In genomic region chr12:123712780-123713319, GRCh38 we compare ENCODE assay signal across 8 cellular contexts. TPM values are rescaled to one million over a fixed set of nuclear protein-coding genes. Genes with fewer than 3 reads are reported as not detected.
DNase-seq lines count a peak whose midpoint lies in the region; ATAC-seq and TF ChIP-seq lines count a peak whose summit lies in the region.

No MANE protein-coding gene starts in this region.

- no peak for TF ChIP-seq CTCF in HCT116 (IDR thresholded peaks at IDR 0.05 in 2 of 3, conservative IDR thresholded peaks at IDR 0.05 in 1 of 3; ENCODE audit: borderline replicate concordance in 1 of 3, insufficient read depth in 1 of 3, low read depth in 2 of 3, low read length in 2 of 3)
- TF ChIP-seq CTCF in esophagus squamous epithelium (IDR thresholded peaks at IDR 0.05) = no peak
- TF ChIP-seq CTCF in prostate gland (IDR thresholded peaks at IDR 0.05) = no peak

- H3K27ac ChIP-seq in HCT116 (ENCODE audit: low read depth, low read length) = peak overlapping the region; percentile 72
- H3K27ac ChIP-seq in esophagus squamous epithelium = peak overlapping the region; percentile 61 to 88 (median 79)
- H3K27ac ChIP-seq in prostate gland = peak overlapping the region in 1 of 2 donors; percentile 69

- H3K9me2 ChIP-seq in HCT116 (ENCODE audit: insufficient read depth) = no peaks in the 10 kb centered on the region

- H3K4me3 ChIP-seq in HCT116 (replicated peaks in 1 of 2; ENCODE audit: low read depth in 1 of 2, low read length in 2 of 2) = peak overlapping the region; percentile 88 to 89
- H3K4me3 ChIP-seq in esophagus squamous epithelium = peak overlapping the region; percentile 78 to 100 (median 89)
- H3K4me3 ChIP-seq in prostate gland = peak overlapping the region; percentile 98 to 99

- TF ChIP-seq POLR2A in HCT116 (IDR thresholded peaks at IDR 0.05; ENCODE audit: borderline replicate concordance, extremely low read depth, insufficient read depth, insufficient read length) = no peak
- TF ChIP-seq POLR2A in esophagus squamous epithelium (IDR thresholded peaks at IDR 0.05) = no peak
- no peak for TF ChIP-seq POLR2A in prostate gland (IDR thresholded peaks at IDR 0.05)

- no peak for TF ChIP-seq RAD21 in HCT116 (IDR thresholded peaks at IDR 0.05; ENCODE audit: low read depth)

- BruUV-seq in HCT116 (replicated peaks; lab: Mats Ljungman, UMichigan) = no TSS peak

- RAD21 ChIA-PET in HCT116 (lab: Charles Lee; ENCODE audit: low non-redundant PET in 1 of 2, low total read pairs in 2 of 2, uncharacterized antibody in 2 of 2, unreplicated experiment in 2 of 2) = no interaction called here

- H3K36me3 ChIP-seq in HCT116 (ENCODE audit: control insufficient read depth in 1 of 2, insufficient read depth in 2 of 2, low read length in 2 of 2) (peaks cover 0 to 2% of the 10 kb centered on the region in 2 experiments; a peak in 1 of 4 replicates), esophagus squamous epithelium (peaks cover 0 to 2% (median 0%) of the 10 kb centered on the region in 3 donors), prostate gland (no peaks in the 10 kb centered on the region)

- POLR2A ChIA-PET in HCT116 (lab: Charles Lee) = no interaction called here

- peak overlapping the region; percentile 94 for H3K4me2 ChIP-seq in HCT116 (ENCODE audit: low read length)

- ATAC-seq in HCT116 = no peak
- peak; percentile 18 for ATAC-seq in SK-N-SH treated with all-trans-retinoic acid at 6 μM for 48 hours
- no peak for ATAC-seq in HG03469 (IDR thresholded peaks at IDR 0.05; ENCODE audit: unreplicated experiment)
- ATAC-seq in HG02759 (IDR thresholded peaks at IDR 0.05; ENCODE audit: unreplicated experiment) = no peak

- H3K9ac ChIP-seq in HCT116 (ENCODE audit: low read length) = peak overlapping the region; percentile 91

- no peaks in the 10 kb centered on the region for H4K20me1 ChIP-seq in HCT116 (ENCODE audit: insufficient read depth)

- no peak overlapping the region for H2AFZ ChIP-seq in HCT116 (ENCODE audit: low read depth, low read length, poor library complexity, severe bottlenecking)

- 1% methylated on average over 9 to 13 of the region's 26 CpGs for WGBS in esophagus squamous epithelium, 2 donors
- WGBS in prostate gland = under 1% methylated on average over 26 of the region's 26 CpGs

- CTCF ChIA-PET in HCT116 (lab: Charles Lee) = interaction anchor here (0.7 kb wide), 1 partner anchor 98 kb away, joined by 3 read pairs; no protein-coding TSS in a partner anchor

- H3K9me3 ChIP-seq in HCT116 (ENCODE audit: control insufficient read depth in 1 of 2, insufficient read depth in 1 of 2, low read depth in 1 of 2, low read length in 2 of 2) (no peaks in the 10 kb centered on the region), esophagus squamous epithelium (no peaks in the 10 kb centered on the region), prostate gland (no peaks in the 10 kb centered on the region)

- peaks cover 4 to 23% of the 10 kb centered on the region in 2 experiments; a peak in 3 of 4 replicates for H3K4me1 ChIP-seq in HCT116 (ENCODE audit: control insufficient read depth in 1 of 2, insufficient read depth in 2 of 2, low read length in 2 of 2)
- peaks cover 12 to 37% (median 18%) of the 10 kb centered on the region in 3 donors for H3K4me1 ChIP-seq in esophagus squamous epithelium
- H3K4me1 ChIP-seq in prostate gland (replicated peaks) = no peaks in the 10 kb centered on the region

- peaks cover 26% of the 10 kb centered on the region for H3K79me2 ChIP-seq in HCT116 (ENCODE audit: insufficient read depth, low read length)

- intact Hi-C loops in HCT116 (cut with micrococcal nuclease) = no loop called here
- intact Hi-C loops in esophagus squamous epithelium (cut with DNase I) = no loop called here
- intact Hi-C loops in prostate gland (cut with DNase I) = no loop called here

- H3K27me3 ChIP-seq in HCT116 (ENCODE audit: insufficient read depth, low read length) (no peaks in the 10 kb centered on the region), esophagus squamous epithelium (no peaks in the 10 kb centered on the region), prostate gland (replicated peaks; ENCODE audit: insufficient read depth) (no peaks in the 10 kb centered on the region)

- DNase-seq in HCT116 (ENCODE audit: low read depth, low spot score) (no peak), esophagus squamous epithelium (lab: John Stamatoyannopoulos, UW) (no peak), prostate gland (ENCODE audit: low spot score) (no peak), A172 (ENCODE audit: low spot score) (no peak)
- DNase-seq in stimulated activated CD4-positive, alpha-beta T cell treated with anti-CD3 and anti-CD28 coated beads, Interleukin-1b, Interleukin-23, amount 100 ng/mL, for 48 hours = no peak

TF ChIP-seq in HCT116, 20 proteins besides CTCF, POLR2A, EP300 and RAD21:
- TF ChIP-seq ZFX (IDR thresholded peaks at IDR 0.05) = peak; percentile 54
- no peak for TF ChIP-seq FOSL1 (IDR thresholded peaks at IDR 0.05; ENCODE audit: low read depth)

TF ChIP-seq in SK-N-SH treated with all-trans-retinoic acid at 6 μM for 48 hours, 23 proteins besides CTCF, POLR2A, EP300 and RAD21:
- no peak for TF ChIP-seq SNAI2 (CRISPR knock-in tag; IDR thresholded peaks at IDR 0.05)
- TF ChIP-seq POU6F1 (CRISPR knock-in tag; IDR thresholded peaks at IDR 0.05; ENCODE audit: borderline replicate concordance, low read depth) = no peak
- TF ChIP-seq ESRRG (CRISPR knock-in tag; IDR thresholded peaks at IDR 0.05) = no peak
- no peak for TF ChIP-seq PATZ1 (CRISPR knock-in tag; IDR thresholded peaks at IDR 0.05; ENCODE audit: borderline replicate concordance)
- no peak for TF ChIP-seq OSR1 (CRISPR knock-in tag; IDR thresholded peaks at IDR 0.05)
- no peak for TF ChIP-seq ZNF70 (CRISPR knock-in tag; IDR thresholded peaks at IDR 0.05)
- TF ChIP-seq CREB5 (CRISPR knock-in tag; IDR thresholded peaks at IDR 0.05; ENCODE audit: low read depth) = no peak
- TF ChIP-seq ZNF8 (CRISPR knock-in tag; IDR thresholded peaks at IDR 0.05) = no peak
- TF ChIP-seq ISL1 (CRISPR knock-in tag; IDR thresholded peaks at IDR 0.05) = no peak
- TF ChIP-seq ZNF565 (CRISPR knock-in tag; conservative IDR thresholded peaks at IDR 0.05; ENCODE audit: low read depth) = no peak
- no peak for TF ChIP-seq ZFP30 (CRISPR knock-in tag; IDR thresholded peaks at IDR 0.05)

RNA-seq across cellular contexts. Expression of gene ATP6V0A2, which starts 0.7 kb away (rescaled TPM):
- 18.1 TPM for total RNA-seq in HCT116 (2021; ENCODE audit: unreplicated experiment)
- 7.3 and 8.4 TPM in 2 replicates for polyA plus RNA-seq in HCT116 (2012)
- 10 to 100 TPM; 11.8 to 27.5 (median 15.5) TPM for total RNA-seq in esophagus squamous epithelium
- total RNA-seq in prostate gland = 10 to 100 TPM; 23.7 to 24.5 TPM
- total RNA-seq in A172 (2014; rRNA removed; shearing (Covaris generic)) = 25.9 and 27.6 TPM in 2 replicates

RNA-seq across cellular contexts. Expression of gene TCTN2, which starts 41.9 kb away (rescaled TPM):
- total RNA-seq in HCT116 (2021; ENCODE audit: unreplicated experiment) = 12.1 TPM
- 8.6 and 9.3 TPM in 2 replicates for polyA plus RNA-seq in HCT116 (2012)
- 1 to 10 TPM; 3.0 to 5.9 (median 3.2) TPM for total RNA-seq in esophagus squamous epithelium
- 10 to 100 TPM; 15.2 to 20.7 TPM for total RNA-seq in prostate gland
- 22.8 and 22.9 TPM in 2 replicates for total RNA-seq in A172 (2014; rRNA removed; shearing (Covaris generic))

RNA-seq across cellular contexts. Expression of gene DNAH10, which starts 49.3 kb away (rescaled TPM):
- total RNA-seq in HCT116 (2021; ENCODE audit: unreplicated experiment) (1.3 TPM), esophagus squamous epithelium (not detected), prostate gland (1 to 10 TPM in 1 of 2 donors, under 1 TPM in 1; 0.68 to 7.9 TPM)
- 0.41 and 0.87 TPM in 2 replicates for polyA plus RNA-seq in HCT116 (2012)
- 0.09 and 1.1 TPM in 2 replicates for total RNA-seq in A172 (2014; rRNA removed; shearing (Covaris generic))
